1 cellular context compared by ENCODE assay signal in genomic region chr1:155847823-155848529, GRCh38.
A peak's percentile ranks its signal among the peaks of the same experiment; 100 is the strongest.
TF ChIP-seq lines count a peak whose summit lies in the region.

No MANE protein-coding gene starts in this region.

TF ChIP-seq in K562, 482 proteins besides CTCF, POLR2A, EP300 and RAD21:
- TF ChIP-seq ZKSCAN1 (IDR thresholded peaks at IDR 0.05; ENCODE audit: low read depth, low read length) (no peak), EGR1 (conservative IDR thresholded peaks at IDR 0.05) (no peak), ZNF395 (CRISPR knock-in tag; IDR thresholded peaks at IDR 0.05) (0 out of 2 replicates have a peak, but pooled peaks have one; percentile 41), PML (IDR thresholded peaks at IDR 0.05; ENCODE audit: low read length) (no peak), NR2C1 (IDR thresholded peaks at IDR 0.05) (no peak), NR2C1 (tag; IDR thresholded peaks at IDR 0.05) (0 out of 2 replicates have a peak, but pooled peaks have one; percentile 8), FOSL1 (tag; conservative IDR thresholded peaks at IDR 0.05) (peak; percentile 83), NR3C1 (CRISPR knock-in tag; IDR thresholded peaks at IDR 0.05) (no peak), RFX1 (IDR thresholded peaks at IDR 0.05) (peak; percentile 86), STAT5A (IDR thresholded peaks at IDR 0.05; ENCODE audit: borderline replicate concordance, low read length) (0 out of 2 replicates have a peak, but pooled peaks have one; percentile 19), KLF1 (tag; IDR thresholded peaks at IDR 0.05) (no peak), SRF (CRISPR knock-in tag; IDR thresholded peaks at IDR 0.05) (peak in 1 of 2 experiments; percentile 95; a peak in 2 of 4 replicates), YY1 (IDR thresholded peaks at IDR 0.05; ENCODE audit: borderline replicate concordance in 1 of 3, control insufficient read depth in 1 of 3, extremely low read depth in 1 of 3, insufficient read depth in 3 of 3, insufficient read length in 1 of 3, insufficient replicate concordance in 2 of 3, low read depth in 1 of 3, low read length in 2 of 3) (peak in 1 of 3 experiments; percentile 21), GTF2E2 (tag; IDR thresholded peaks at IDR 0.05) (0 out of 2 replicates have a peak, but pooled peaks have one; percentile 37), PKNOX1 (IDR thresholded peaks at IDR 0.05) (0 out of 2 replicates have a peak, but pooled peaks have one; percentile 5), JUND (IDR thresholded peaks at IDR 0.05; ENCODE audit: borderline replicate concordance, low read depth, low read length) (peak; percentile 48; the same call in 1 of the 2 replicates), JUND (tag; IDR thresholded peaks at IDR 0.05; ENCODE audit: borderline replicate concordance, low read depth, low read length) (no peak), POLR2H (tag; IDR thresholded peaks at IDR 0.05; ENCODE audit: low read depth) (0 out of 2 replicates have a peak, but pooled peaks have one; percentile 27)
